16 cellular contexts compared by ENCODE assay signal in the genomic region with DNA sequence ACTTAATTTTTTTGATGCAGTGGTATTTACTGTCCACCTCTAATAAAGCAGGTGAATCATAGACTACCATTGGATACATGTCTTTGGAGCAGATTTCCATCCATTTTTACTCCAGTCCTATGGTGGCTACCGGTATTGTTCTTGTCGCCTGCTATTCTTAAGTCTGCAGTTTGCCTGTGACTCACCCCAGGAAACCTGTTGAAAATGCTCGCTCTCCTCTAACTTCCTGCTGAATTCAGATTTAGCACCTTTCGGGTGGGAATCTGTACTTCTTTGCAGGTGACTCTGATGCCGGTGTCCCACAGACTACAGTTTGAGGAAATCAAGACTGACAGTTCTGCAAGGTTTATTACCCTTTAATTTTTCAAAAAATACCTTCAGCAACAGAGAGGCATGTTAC.
"Had no signal": no experiment of that assay in that cellular context is flagged by ENCODE, and none has a peak within 500 bp of the region (broad histone marks: within the 10 kb centered on the region; RNA-seq: fewer than 3 reads in every experiment).

No MANE protein-coding gene starts in this region.

- H3K27me3 ChIP-seq: ascending aorta, breast epithelium, heart left ventricle, testis, upper lobe of left lung had no signal

- ATAC-seq: activated CD8-positive, alpha-beta T cell treated with anti-CD3 and anti-CD28 coated beads, Interleukin-2, amount 10 ng/mL, durations not matched to agents 7 days and 5 days; heart left ventricle; left cardiac atrium; right cardiac atrium; stimulated activated memory B cell treated with anti-CD40 and anti-IgM and Interleukin-4, amounts not matched to agents 10 μg/mL and 1 μg/mL and 100 μg/mL, for 72 hours had no signal

- H3K4me1 ChIP-seq: ascending aorta, breast epithelium, heart left ventricle, testis, upper lobe of left lung had no signal

- H3K9me3 ChIP-seq: ascending aorta, breast epithelium, heart left ventricle, prostate gland, testis, upper lobe of left lung had no signal

- H3K27ac ChIP-seq: ascending aorta, breast epithelium, heart left ventricle, prostate gland, skin epidermis, testis, upper lobe of left lung had no signal

- DNase-seq: activated CD4-positive, alpha-beta T cell treated with anti-CD3 and anti-CD28 coated beads, Interleukin-2, amount 10 ng/mL, durations not matched to agents 7 days and 5 days; activated CD8-positive, alpha-beta T cell treated with anti-CD3 and anti-CD28 coated beads, Interleukin-2, amount 10 ng/mL, durations not matched to agents 7 days and 5 days; activated naive CD4-positive, alpha-beta T cell treated with anti-CD3 and anti-CD28 coated beads for 36 hours; activated T-cell treated with anti-CD3 and anti-CD28 coated beads, Interleukin-2, amount 50 U/mL, for 24 hours; heart left ventricle; left cardiac atrium; nephron progenitor cell; right cardiac atrium; stimulated activated CD4-positive, alpha-beta T cell treated with anti-CD3 and anti-CD28 coated beads, Interleukin-4, amount 100 ng/mL, for 24 hours; testis; upper lobe of left lung had no signal

- H3K36me3 ChIP-seq: breast epithelium, prostate gland had no signal

- H3K4me3 ChIP-seq: ascending aorta, breast epithelium, heart left ventricle, prostate gland, skin epidermis, testis, upper lobe of left lung had no signal
